12 cellular contexts compared by ENCODE assay signal in the genomic region with DNA sequence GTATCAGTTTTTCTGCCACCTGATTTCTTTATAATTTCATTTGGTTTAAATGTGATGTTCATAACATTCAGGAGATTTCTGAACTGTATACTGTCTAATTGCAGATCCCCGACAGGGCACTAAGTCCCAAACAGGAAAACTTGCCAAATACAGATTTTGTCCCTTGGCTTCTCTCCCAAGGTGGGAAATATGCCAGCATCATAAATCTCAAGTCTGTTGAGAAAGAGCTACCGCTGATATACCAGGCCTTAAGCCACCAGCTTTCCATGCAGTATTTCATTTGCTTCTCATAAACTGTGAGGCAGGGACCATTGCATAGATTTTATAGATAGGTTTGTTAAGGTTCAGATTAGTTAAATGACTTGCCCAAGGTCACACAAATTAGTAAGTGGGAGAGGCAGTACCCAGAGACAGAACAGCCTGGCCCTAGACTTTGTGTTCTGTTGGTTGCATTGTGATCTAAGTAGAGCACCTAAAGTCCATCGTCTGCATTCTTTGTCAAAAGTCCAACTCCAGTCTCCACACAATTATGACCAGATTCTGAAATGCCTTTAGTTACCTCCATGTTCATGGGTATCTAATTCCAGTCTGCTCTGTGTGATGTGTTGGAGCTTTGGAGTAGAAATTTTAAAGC. TPM values are rescaled to one million over a fixed set of nuclear protein-coding genes. Genes with fewer than 3 reads are reported as not detected.
A peak's percentile ranks its signal among the peaks of the same experiment; 100 is the strongest.
DNase-seq lines count a peak whose midpoint lies in the region; TF ChIP-seq lines count a peak whose summit lies in the region.
"Had no signal": no experiment of that assay in that cellular context is flagged by ENCODE, and none has a peak within 500 bp of the region (broad histone marks: within the 10 kb centered on the region; RNA-seq: fewer than 3 reads in every experiment).

No MANE protein-coding gene starts in this region.

- H3K27me3 ChIP-seq in fibroblast of lung (ENCODE audit: control insufficient read depth, insufficient read depth, low read length) (no peaks in the 10 kb centered on the region), osteoblast (ENCODE audit: insufficient read depth, low read length) (no peaks in the 10 kb centered on the region), trophoblast cell (ENCODE audit: insufficient read depth, low read length) (no peaks in the 10 kb centered on the region)

- TF ChIP-seq CTCF in AG09309 (IDR thresholded peaks at IDR 0.05; ENCODE audit: control insufficient read depth, insufficient read depth, low read depth, low read length, missing control alignments) (no peak), fibroblast of lung (conservative IDR thresholded peaks at IDR 0.05 in 1 of 2, IDR thresholded peaks at IDR 0.05 in 1 of 2; ENCODE audit: low read depth in 1 of 2, low read length in 2 of 2) (no peak), osteoblast (IDR thresholded peaks at IDR 0.05; ENCODE audit: extremely low read depth, low read depth, low read length) (no peak)

- no peak overlapping the region for H3K4me3 ChIP-seq in AG09309 (ENCODE audit: control insufficient read depth, low read depth, low read length)
- no peak overlapping the region for H3K4me3 ChIP-seq in fibroblast of lung (replicated peaks in 1 of 4; ENCODE audit: control extremely low read depth in 1 of 4, insufficient read depth in 1 of 4, low read depth in 3 of 4, low read length in 4 of 4)
- H3K4me3 ChIP-seq in osteoblast (ENCODE audit: insufficient read depth, low read length): no peak overlapping the region
- no peak overlapping the region for H3K4me3 ChIP-seq in trophoblast cell (ENCODE audit: low read depth, low read length)

- H4K20me1 ChIP-seq in fibroblast of lung (ENCODE audit: control insufficient read depth, extremely low read depth, insufficient read depth, low read length) (no peaks in the 10 kb centered on the region), osteoblast (ENCODE audit: insufficient read depth, low read length) (no peaks in the 10 kb centered on the region)

- no peak overlapping the region for H3K14ac ChIP-seq in trophoblast cell (ENCODE audit: low read length)

- no peak overlapping the region for H2BK5ac ChIP-seq in trophoblast cell (ENCODE audit: low read depth, low read length, poor library complexity)

- H3K18ac ChIP-seq in trophoblast cell (ENCODE audit: low read length): no peak overlapping the region

- H3K27ac ChIP-seq in fibroblast of lung (ENCODE audit: insufficient read depth, low read length) (no peak overlapping the region), osteoblast (ENCODE audit: low read depth, low read length) (peak overlapping the region; percentile 44), trophoblast cell (ENCODE audit: low read depth, low read length) (no peak overlapping the region)

- H4K12ac ChIP-seq in trophoblast cell (ENCODE audit: low read depth, low read length): no peak overlapping the region

- H3K9me3 ChIP-seq in fibroblast of lung (ENCODE audit: control insufficient read depth, insufficient read depth, low read depth, low read length): no peaks in the 10 kb centered on the region
- no peaks in the 10 kb centered on the region for H3K9me3 ChIP-seq in osteoblast (ENCODE audit: low read depth, low read length)
- H3K9me3 ChIP-seq in trophoblast cell (ENCODE audit: insufficient read depth, low read depth, low read length): no peaks in the 10 kb centered on the region

- H3K4me2 ChIP-seq in fibroblast of lung (ENCODE audit: extremely low read depth, insufficient read depth, low read length) (no peak overlapping the region), osteoblast (ENCODE audit: insufficient read depth, low read length) (peak overlapping the region; percentile 4), trophoblast cell (ENCODE audit: low read length) (no peak overlapping the region)

- no peak overlapping the region for H4K91ac ChIP-seq in trophoblast cell (ENCODE audit: low read depth, low read length)

- no peaks in the 10 kb centered on the region for H3K4me1 ChIP-seq in fibroblast of lung (ENCODE audit: control insufficient read depth, extremely low read depth, insufficient read depth, low read length)
- H3K4me1 ChIP-seq in osteoblast (ENCODE audit: insufficient read depth, low read length): peaks cover 19% of the 10 kb centered on the region
- no peaks in the 10 kb centered on the region for H3K4me1 ChIP-seq in trophoblast cell (ENCODE audit: control insufficient read depth in 1 of 2, insufficient read depth in 2 of 2, low read length in 2 of 2)

- no peak overlapping the region for H2AK5ac ChIP-seq in trophoblast cell (ENCODE audit: low read length)

- H3K23ac ChIP-seq in trophoblast cell (ENCODE audit: low read length): no peak overlapping the region

- H2BK12ac ChIP-seq in trophoblast cell (ENCODE audit: low read length): no peak overlapping the region

- H2AFZ ChIP-seq in fibroblast of lung (ENCODE audit: low read length) (no peak overlapping the region), osteoblast (ENCODE audit: low read length) (no peak overlapping the region), trophoblast cell (ENCODE audit: insufficient read depth, low read length, poor library complexity) (no peak overlapping the region)

- H3K79me2 ChIP-seq in fibroblast of lung (ENCODE audit: control insufficient read depth, insufficient read depth, low read length) (no peaks in the 10 kb centered on the region), osteoblast (ENCODE audit: insufficient read depth, low read length) (no peaks in the 10 kb centered on the region), trophoblast cell (ENCODE audit: control insufficient read depth, insufficient read depth, low read length, poor library complexity) (no peaks in the 10 kb centered on the region)

- no peaks in the 10 kb centered on the region for H3K79me1 ChIP-seq in trophoblast cell (ENCODE audit: low read length)

- H3K36me3 ChIP-seq in fibroblast of lung (ENCODE audit: control insufficient read depth, insufficient read depth, low read length) (no peaks in the 10 kb centered on the region), osteoblast (ENCODE audit: insufficient read depth, low read length) (no peaks in the 10 kb centered on the region), trophoblast cell (ENCODE audit: control insufficient read depth in 1 of 2, insufficient read depth in 2 of 2, low read length in 2 of 2) (peaks cover 2 to 3% of the 10 kb centered on the region in 2 experiments)

- no peak overlapping the region for H3K4ac ChIP-seq in trophoblast cell (ENCODE audit: low read depth, low read length)

- WGBS in trophoblast cell (ENCODE audit: extremely low coverage, insufficient coverage, insufficient read length): no CpG with 5 or more reads among the region's 3 CpGs

- H3K9ac ChIP-seq in fibroblast of lung (ENCODE audit: insufficient read depth, low read length) (no peak overlapping the region), trophoblast cell (ENCODE audit: low read length) (no peak overlapping the region)

- peak; percentile 51 for DNase-seq in AG09309 (ENCODE audit: low read depth)
- peak; percentile 59 for DNase-seq in NCI-H2081 treated with DMSO at 0.1 percent for 48 hours (lab: John Stamatoyannopoulos, UW)
- DNase-seq in fibroblast of lung (ENCODE audit: low read depth in 2 of 2): peak; percentile 52 to 84
- peak; percentile 78 for DNase-seq in osteoblast (ENCODE audit: insufficient read length, low spot score, missing footprints)
- no peak for DNase-seq in trophoblast cell
- DNase-seq in DMS153 treated with DMSO at 0.1 percent for 48 hours (lab: John Stamatoyannopoulos, UW; ENCODE audit: unreplicated experiment): no peak
- no peak for DNase-seq in activated CD8-positive, alpha-beta memory T cell treated with anti-CD3 and anti-CD28 coated beads, Interleukin-2, amount 50 U/mL, for 48 hours
- DNase-seq in activated CD8-positive, alpha-beta memory T cell treated with anti-CD3 and anti-CD28 coated beads for 24 hours: no peak
- DNase-seq: activated T-cell treated with anti-CD3 and anti-CD28 coated beads, Interleukin-2, amount 50 U/mL, for 4 hours; nucleus accumbens; stimulated activated naive CD4-positive, alpha-beta T cell treated with Interleukin-2 at 50 U/mL for 16 hours; T-cell had no signal

- H2BK120ac ChIP-seq in trophoblast cell (ENCODE audit: insufficient read depth, low read length, poor library complexity): no peak overlapping the region

- no peak overlapping the region for H4K8ac ChIP-seq in trophoblast cell (ENCODE audit: low read depth, low read length)

RNA-seq across cellular contexts. Expression of a gene that starts 16.2 kb away (rescaled TPM):
- total RNA-seq in fibroblast of lung (0.66 and 1.0 TPM in 2 replicates), osteoblast (1.4 and 2.7 TPM in 2 replicates)
- 1.2 TPM in 1 of 2 replicates, not detected in the other for polyA plus RNA-seq in fibroblast of lung
- not detected in 2 replicates for polyA plus RNA-seq in fibroblast of lung (2012)
- polyA minus RNA-seq in fibroblast of lung (ENCODE audit: low replicate concordance): 1.5 and 5.7 TPM in 2 replicates
- 0.04 TPM in 2 replicates for polyA plus RNA-seq in trophoblast cell (2013)

Comparison
In these comparisons a context has a peak if more than half of its experiments do, and no peak if none do; other contexts are left out.
1. DNase-seq: peak in AG09309 (single experiment), NCI-H2081 treated with DMSO at 0.1 percent for 48 hours (single experiment), fibroblast of lung (2 of 2) and osteoblast (single experiment); none in trophoblast cell (0 of 2), DMS153 treated with DMSO at 0.1 percent for 48 hours (single experiment), activated CD8-positive, alpha-beta memory T cell treated with anti-CD3 and anti-CD28 coated beads, Interleukin-2, amount 50 U/mL, for 48 hours (single experiment) and activated CD8-positive, alpha-beta memory T cell treated with anti-CD3 and anti-CD28 coated beads for 24 hours (single experiment).